ENCODE assay signal across 8 cellular contexts in genomic region chr6:21593412-21593926, GRCh38. TPM values are rescaled to one million over a fixed set of nuclear protein-coding genes. Genes with fewer than 3 reads are reported as not detected.
A peak's percentile ranks its signal among the peaks of the same experiment; 100 is the strongest.
DNase-seq lines count a peak whose midpoint lies in the region; ATAC-seq, FAIRE-seq and TF ChIP-seq lines count a peak whose summit lies in the region.

TSS of gene SOX4 (plus strand) at chr6:21593751. CDS start at chr6:21594535, 784 bp downstream.

- H3K4me1 ChIP-seq in colonic mucosa (no peaks in the 10 kb centered on the region), keratinocyte (ENCODE audit: control insufficient read depth, extremely low read depth, insufficient read depth, low read length) (peaks cover 20% of the 10 kb centered on the region)

- dilution Hi-C loops in keratinocyte (cut with MboI; ENCODE audit: extremely low pct_ligation_motif_present, low sequenced_read_pairs), result no loop called here

- TF ChIP-seq POLR2A in GM19193 (IDR thresholded peaks at IDR 0.05; ENCODE audit: extremely low read depth, insufficient read depth, insufficient read length), result peak; percentile 97

- H3K27me3 ChIP-seq in WERI-Rb-1 (ENCODE audit: insufficient read depth, low read depth, severe bottlenecking), result no peaks in the 10 kb centered on the region
- H3K27me3 ChIP-seq in colonic mucosa, result no peaks in the 10 kb centered on the region
- no peaks in the 10 kb centered on the region for H3K27me3 ChIP-seq in keratinocyte (ENCODE audit: control insufficient read depth, extremely low read depth, insufficient read depth, low read length)

- intact Hi-C loops in colonic mucosa (cut with DNase I), result no loop called here

- H3K36me3 ChIP-seq in WERI-Rb-1 (peaks cover 32% of the 10 kb centered on the region), colonic mucosa (no peaks in the 10 kb centered on the region), keratinocyte (ENCODE audit: control insufficient read depth in 2 of 2, extremely low read depth in 1 of 2, insufficient read depth in 2 of 2, low read length in 2 of 2) (peaks cover 0 to 2% of the 10 kb centered on the region in 2 experiments)

- ATAC-seq in HG03280 (IDR thresholded peaks at IDR 0.05; ENCODE audit: unreplicated experiment), result peak; percentile 55

- H3K4me3 ChIP-seq in WERI-Rb-1 (ENCODE audit: low read depth, low read length) (peak within 1 kb of the TSS; percentile 85), colonic mucosa (peak within 1 kb of the TSS; percentile 75), keratinocyte (ENCODE audit: control insufficient read depth in 2 of 3, extremely low read depth in 1 of 3, insufficient read depth in 2 of 3, low read depth in 1 of 3, low read length in 3 of 3) (peak within 1 kb of the TSS; percentile 59 to 98 (median 93))

- no peaks in the 10 kb centered on the region for H3K9me1 ChIP-seq in keratinocyte (ENCODE audit: control insufficient read depth, extremely low read depth, insufficient read depth, low read length)

- FAIRE-seq in keratinocyte (lab: Jason Lieb, UNC), result peak; percentile 93

- peaks cover 43% of the 10 kb centered on the region for H3K79me2 ChIP-seq in keratinocyte (ENCODE audit: control insufficient read depth, insufficient read depth, low read length)

- H3K9ac ChIP-seq in colonic mucosa (ENCODE audit: low read depth in 2 of 2, low read length in 2 of 2), result peak within 1 kb of the TSS; percentile 87 to 98
- H3K9ac ChIP-seq in keratinocyte (ENCODE audit: control insufficient read depth, extremely low read depth, insufficient read depth, low read length), result peak within 1 kb of the TSS; percentile 96

- TF ChIP-seq CTCF in WERI-Rb-1 (IDR thresholded peaks at IDR 0.05; ENCODE audit: low read depth, low read length), result no peak
- TF ChIP-seq CTCF in colonic mucosa (IDR thresholded peaks at IDR 0.05), result no peak
- no peak for TF ChIP-seq CTCF in keratinocyte (optimal IDR thresholded peaks at IDR 0.05 in 1 of 3, IDR thresholded peaks at IDR 0.05 in 1 of 3, conservative IDR thresholded peaks at IDR 0.05 in 1 of 3; ENCODE audit: extremely low read depth in 1 of 3, insufficient read depth in 2 of 3, low read length in 3 of 3)

- H3K4me2 ChIP-seq in keratinocyte (ENCODE audit: control insufficient read depth, extremely low read depth, insufficient read depth, low read depth, low read length), result peak within 1 kb of the TSS; percentile 97

- DNase-seq in C1 segment of cervical spinal cord (lab: John Stamatoyannopoulos, UW), result peak; percentile 8 to 93 (median 78)
- peak; percentile 98 for DNase-seq in NCI-H2196 treated with DMSO at 0.1 percent for 48 hours (lab: John Stamatoyannopoulos, UW; ENCODE audit: unreplicated experiment)
- DNase-seq in WERI-Rb-1, result peak; percentile 99
- DNase-seq in colonic mucosa, result peak; percentile 97
- no peak for DNase-seq in keratinocyte (ENCODE audit: low read depth, low spot score)
- peak; percentile 89 for DNase-seq in smooth muscle cell of the brain vasculature (ENCODE audit: low read depth, low spot score)

- H2AFZ ChIP-seq in keratinocyte (ENCODE audit: control insufficient read depth, low read length), result peak within 1 kb of the TSS; percentile 88

- peak within 1 kb of the TSS; percentile 78 for H3K27ac ChIP-seq in WERI-Rb-1
- H3K27ac ChIP-seq in colonic mucosa, result peak within 1 kb of the TSS; percentile 94
- peak within 1 kb of the TSS; percentile 84 for H3K27ac ChIP-seq in keratinocyte (ENCODE audit: control insufficient read depth, insufficient read depth, low read length)

- no peaks in the 10 kb centered on the region for H3K9me3 ChIP-seq in WERI-Rb-1 (ENCODE audit: severe bottlenecking)
- no peaks in the 10 kb centered on the region for H3K9me3 ChIP-seq in colonic mucosa
- no peaks in the 10 kb centered on the region for H3K9me3 ChIP-seq in keratinocyte (ENCODE audit: control insufficient read depth, low read depth, low read length)

- H4K20me1 ChIP-seq in keratinocyte (ENCODE audit: control insufficient read depth, extremely low read depth, insufficient read depth, low read length), result no peaks in the 10 kb centered on the region

RNA-seq across cellular contexts. Expression of gene SOX4, which starts in this region (rescaled TPM):
- total RNA-seq in colonic mucosa, result 10 to 100 TPM; 45.1 to 47.0 TPM
- polyA plus RNA-seq in keratinocyte, result 12.8 to 16.3 TPM (median 14.6 TPM) in 3 replicates
- polyA plus RNA-seq in keratinocyte (2011; ENCODE audit: low read depth), result 9.5 TPM
- polyA plus RNA-seq in keratinocyte (2011; cell fraction: cytosol; rRNA removed), result 7.5 and 9.3 TPM in 2 replicates
- polyA plus RNA-seq in keratinocyte (2011; cell fraction: nucleus; rRNA removed), result 27.7 and 29.9 TPM in 2 replicates
- 19.0 and 25.6 TPM in 2 replicates for polyA plus RNA-seq in keratinocyte (2012; ENCODE audit: low replicate concordance)
- 9.4 to 13.8 TPM (median 10.9 TPM) in 3 replicates for polyA minus RNA-seq in keratinocyte
- polyA minus RNA-seq in keratinocyte (2011; cell fraction: cytosol; rRNA and poly(A)+ RNA removed), result 19.6 TPM
- polyA minus RNA-seq in keratinocyte (2011; cell fraction: nucleus; rRNA and poly(A)+ RNA removed), result 30.8 and 36.2 TPM in 2 replicates
